ENCODE assay signal across 19 cellular contexts in genomic region chr11:13687271-13687670, GRCh38. TPM values are rescaled to one million over a fixed set of nuclear protein-coding genes. Genes with fewer than 3 reads are reported as not detected.
DNase-seq lines count a peak whose midpoint lies in the region; ATAC-seq and TF ChIP-seq lines count a peak whose summit lies in the region.
"Had no signal": no experiment of that assay in that cellular context is flagged by ENCODE, and none has a peak within 500 bp of the region (broad histone marks: within the 10 kb centered on the region; RNA-seq: fewer than 3 reads in every experiment).

No MANE protein-coding gene starts in this region.

- peaks cover 25% of the 10 kb centered on the region for H4K20me1 ChIP-seq in GM23338 (replicated peaks; ENCODE audit: insufficient read depth)
- H4K20me1 ChIP-seq in MM.1S (ENCODE audit: insufficient read depth, low read length) = peaks cover 35% of the 10 kb centered on the region

- H3K27me3 ChIP-seq in A673 (replicated peaks; ENCODE audit: insufficient read depth, low read depth, low read length, poor library complexity) (no peaks in the 10 kb centered on the region), GM23338 (ENCODE audit: insufficient read depth) (no peaks in the 10 kb centered on the region), MM.1S (replicated peaks; ENCODE audit: insufficient read depth, low read length) (no peaks in the 10 kb centered on the region)
- H3K27me3 ChIP-seq: MG63 had no signal

- H3K27ac Mint-ChIP-seq in GM23338 = no peak overlapping the region
- H3K27ac Mint-ChIP-seq: CD4-positive, CD25-positive, alpha-beta regulatory T cell had no signal

- H2AFZ ChIP-seq in GM23338 (no peak overlapping the region), MM.1S (ENCODE audit: low read length) (no peak overlapping the region)

- H3K9me3 ChIP-seq in A673 (ENCODE audit: low read depth, low read length, poor library complexity, severe bottlenecking) = no peaks in the 10 kb centered on the region
- no peaks in the 10 kb centered on the region for H3K9me3 ChIP-seq in mesodermal cell (ENCODE audit: control insufficient read depth, low read length)
- H3K9me3 ChIP-seq in MM.1S (replicated peaks; ENCODE audit: insufficient read depth, low read length) = no peaks in the 10 kb centered on the region
- H3K9me3 ChIP-seq: A549, MG63 had no signal

- peaks cover 7% of the 10 kb centered on the region; the same call in 1 of the 3 replicates for H3K36me3 Mint-ChIP-seq in GM23338 (ENCODE audit: low read depth)

- CTCF ChIA-PET in A673 (lab: Charles Lee) = no interaction called here
- CTCF ChIA-PET in GM10248 (lab: Yijun Ruan, JAX) = interaction anchor here (1.3 to 1.7 kb wide), 3 partner anchors 10 to 20 kb away, joined by 5 to 8 read pairs (median 7); no protein-coding TSS in a partner anchor

- TF ChIP-seq CTCF in A673 (conservative IDR thresholded peaks at IDR 0.05; ENCODE audit: low read depth, low read length) (no peak), GM23338 (conservative IDR thresholded peaks at IDR 0.05; ENCODE audit: low read depth in 2 of 2) (no peak), choroid plexus epithelial cell (conservative IDR thresholded peaks at IDR 0.05; ENCODE audit: low read depth, low read length) (no peak), GM10248 (IDR thresholded peaks at IDR 0.05; ENCODE audit: control extremely low read depth, extremely low read depth, low read depth, missing control alignments) (no peak), MM.1S (IDR thresholded peaks at IDR 0.05; ENCODE audit: low read length) (no peak)

- POLR2A ChIA-PET in A673 (lab: Charles Lee; ENCODE audit: low non-redundant PET) = no interaction called here
- POLR2A ChIA-PET in GM10248 (lab: Yijun Ruan, JAX) = no interaction called here

- no peak overlapping the region for H3K4me3 Mint-ChIP-seq in GM23338
- H3K4me3 Mint-ChIP-seq: CD4-positive, CD25-positive, alpha-beta regulatory T cell had no signal

- 74 to 88% methylated on average over 2 to 3 of the region's 3 CpGs for WGBS in mesodermal cell (ENCODE audit: insufficient coverage in 2 of 2), 2 experiments

- H3K4me3 ChIP-seq in A673 (ENCODE audit: low read depth, low read length, poor library complexity, severe bottlenecking) (no peak overlapping the region), GM23338 (no peak overlapping the region), choroid plexus epithelial cell (ENCODE audit: low read depth, low read length) (no peak overlapping the region), mesodermal cell (ENCODE audit: extremely low read depth, insufficient read depth, low read length, poor library complexity, severe bottlenecking) (no peak overlapping the region), MM.1S (ENCODE audit: low read length) (no peak overlapping the region)
- H3K4me3 ChIP-seq: A549, MG63 had no signal

- H3K9me3 Mint-ChIP-seq in GM23338 = no peaks in the 10 kb centered on the region

- ATAC-seq in GM23338 (no peak), GM21528 (IDR thresholded peaks at IDR 0.05; ENCODE audit: low FRiP score, unreplicated experiment) (no peak)
- ATAC-seq: A549 had no signal

- H3K4me1 ChIP-seq in A673 (ENCODE audit: insufficient read depth, low read length, poor library complexity, severe bottlenecking) = peaks cover 38% of the 10 kb centered on the region
- peaks cover 27% of the 10 kb centered on the region for H3K4me1 ChIP-seq in GM23338 (ENCODE audit: insufficient read depth)
- H3K4me1 ChIP-seq in mesodermal cell (ENCODE audit: control insufficient read depth, insufficient read depth, low read length, poor library complexity, severe bottlenecking) = peaks cover 20% of the 10 kb centered on the region
- no peaks in the 10 kb centered on the region for H3K4me1 ChIP-seq in MM.1S (ENCODE audit: low read length)
- H3K4me1 ChIP-seq: A549 had no signal

- H3K4me2 ChIP-seq in GM23338 (peak overlapping the region; percentile 9; the same call in 1 of the 2 replicates), MM.1S (ENCODE audit: low read depth, low read length) (no peak overlapping the region)
- H3K4me2 ChIP-seq: A549 had no signal

- no TSS peak for BruUV-seq in A673 (replicated peaks; lab: Mats Ljungman, UMichigan)

- no peaks in the 10 kb centered on the region for H3K27me3 Mint-ChIP-seq in GM23338 (ENCODE audit: insufficient read depth, low read depth, poor library complexity)
- H3K27me3 Mint-ChIP-seq: CD4-positive, CD25-positive, alpha-beta regulatory T cell had no signal

- H3F3A ChIP-seq in GM23338 (replicated peaks; ENCODE audit: low read depth) (no peaks in the 10 kb centered on the region), MM.1S (ENCODE audit: insufficient read depth, low read length) (no peaks in the 10 kb centered on the region)

- H3K9ac ChIP-seq in MM.1S (ENCODE audit: low read length) = no peak overlapping the region

- H3K27ac ChIP-seq in A673 (ENCODE audit: low read depth, low read length, poor library complexity, severe bottlenecking) = peak overlapping the region; percentile 79
- H3K27ac ChIP-seq in GM23338 (ENCODE audit: low read depth) = 0 out of 2 replicates have a peak overlapping the region, but pooled peaks have one; percentile 3
- peak overlapping the region; percentile 23 for H3K27ac ChIP-seq in mesodermal cell (ENCODE audit: low read depth, low read length, severe bottlenecking)
- no peak overlapping the region for H3K27ac ChIP-seq in MM.1S (ENCODE audit: low read length)
- H3K27ac ChIP-seq: A549, RWPE1 had no signal

- no peak for DNase-seq in A673 (ENCODE audit: low spot score)
- DNase-seq in GM23338 (ENCODE audit: low spot score) = peak; percentile 15
- peak; percentile 57 for DNase-seq in choroid plexus epithelial cell (ENCODE audit: low read depth)
- DNase-seq in GM10248 (ENCODE audit: extremely low spot score) = no peak
- DNase-seq in NCI-H1048 (lab: John Stamatoyannopoulos, UW) = no peak
- no peak for DNase-seq in MM.1S
- DNase-seq: CD4-positive, CD25-positive, alpha-beta regulatory T cell; COR-L47; DMS 273 treated with DMSO at 0.1 percent for 48 hours; DMS79 treated with DMSO at 0.1 percent for 48 hours; MG63; NCI-H1092; NCI-H1436; NCI-H187 treated with DMSO at 0.1 percent for 48 hours; NK-92 treated with Interleukin-12 subunit alpha and Interleukin-12 subunit beta, amount 100 ng/mL, for 24 hours had no signal

- H3K36me3 ChIP-seq in A673 (ENCODE audit: insufficient read depth, low read length, poor library complexity, severe bottlenecking) = no peaks in the 10 kb centered on the region
- no peaks in the 10 kb centered on the region for H3K36me3 ChIP-seq in GM23338 (ENCODE audit: insufficient read depth)
- H3K36me3 ChIP-seq in mesodermal cell (ENCODE audit: control insufficient read depth, insufficient read depth, low read length) = no peaks in the 10 kb centered on the region
- H3K36me3 ChIP-seq in MM.1S (replicated peaks; ENCODE audit: insufficient read depth, low read length) = no peaks in the 10 kb centered on the region
- H3K36me3 ChIP-seq: MG63 had no signal

- H3K9me2 ChIP-seq in GM23338 (ENCODE audit: insufficient read depth) (no peaks in the 10 kb centered on the region), MM.1S (replicated peaks; ENCODE audit: insufficient read depth, low read length) (no peaks in the 10 kb centered on the region)

- intact Hi-C loops in A673 (cut with micrococcal nuclease; ENCODE audit: unreplicated experiment) = no loop called here

- peaks cover 30% of the 10 kb centered on the region for H3K4me1 Mint-ChIP-seq in GM23338

- H3K79me2 ChIP-seq in GM23338 (replicated peaks; ENCODE audit: insufficient read depth) (peaks cover 100% of the 10 kb centered on the region), MM.1S (ENCODE audit: low read length) (peaks cover 97% of the 10 kb centered on the region)

TF ChIP-seq in GM23338, 12 proteins besides CTCF, POLR2A, EP300 and RAD21 (continues in another document):
- TF ChIP-seq ETS1 (IDR thresholded peaks at IDR 0.05) (no peak), EZH2 (IDR thresholded peaks at IDR 0.05; ENCODE audit: low read depth, unreplicated experiment) (no peak), REST (IDR thresholded peaks at IDR 0.05; ENCODE audit: unreplicated experiment) (no peak), ZNF114 (CRISPR knock-in tag; IDR thresholded peaks at IDR 0.05) (no peak), ZNF331 (CRISPR knock-in tag; IDR thresholded peaks at IDR 0.05; ENCODE audit: low read depth) (no peak), NANOG (IDR thresholded peaks at IDR 0.05; ENCODE audit: borderline replicate concordance) (no peak)

RNA-seq across cellular contexts. Expression of gene FAR1, which starts 18.8 kb away (rescaled TPM):
- total RNA-seq in A673 (2021) = 58.4 and 66.6 TPM in 2 replicates
- total RNA-seq in GM23338 (2014; rRNA removed; shearing (Covaris generic)) = 76.0 and 79.5 TPM in 2 replicates
- polyA plus RNA-seq in GM23338 (2016; fragmentation: Nextera tagmentation; extraction: Ambion mirVana) = 25.5 and 27.3 TPM in 2 replicates
- polyA plus RNA-seq in mesodermal cell (2013, experiment 1 of 2) = 43.9 TPM
- polyA plus RNA-seq in mesodermal cell (2013, experiment 2 of 2) = 37.1 TPM

Comparison
In these comparisons a context has a peak if more than half of its experiments do, and no peak if none do; other contexts are left out.
1. DNase-seq: peak in GM23338 (single experiment) and choroid plexus epithelial cell (single experiment); none in A673 (single experiment), GM10248 (single experiment), NCI-H1048 (single experiment) and MM.1S (single experiment).